20 cellular contexts compared by ENCODE assay signal in the genomic region with DNA sequence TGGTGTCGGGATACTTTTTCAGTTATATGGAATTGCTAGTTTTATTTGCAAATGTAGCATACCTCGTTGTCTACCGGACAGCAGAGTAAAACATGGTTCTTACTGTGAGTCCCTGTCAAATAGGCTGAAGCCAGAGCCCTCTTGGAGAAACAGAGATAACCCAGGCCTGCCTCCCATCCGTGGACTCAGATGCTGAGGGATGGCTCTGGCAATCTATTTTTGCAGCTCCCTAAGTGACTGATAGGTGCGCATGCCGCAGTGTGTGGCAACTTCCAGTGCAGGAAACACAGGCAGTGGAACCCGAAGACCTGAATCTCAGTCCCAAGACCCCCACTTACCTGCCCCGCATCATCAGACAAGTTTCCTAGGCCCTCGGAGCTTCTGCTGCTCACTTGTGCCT. TPM values are rescaled to one million over a fixed set of nuclear protein-coding genes. Genes with fewer than 3 reads are reported as not detected.
A peak's percentile ranks its signal among the peaks of the same experiment; 100 is the strongest.
DNase-seq lines count a peak whose midpoint lies in the region; ATAC-seq and TF ChIP-seq lines count a peak whose summit lies in the region.
"Had no signal": no experiment of that assay in that cellular context is flagged by ENCODE, and none has a peak within 500 bp of the region (broad histone marks: within the 10 kb centered on the region; RNA-seq: fewer than 3 reads in every experiment).

No MANE protein-coding gene starts in this region.

- TF ChIP-seq CTCF in Caco-2 (IDR thresholded peaks at IDR 0.05; ENCODE audit: insufficient read depth in 1 of 2, low read depth in 1 of 2, low read length in 1 of 2, severe bottlenecking in 1 of 2, unreplicated experiment in 1 of 2) (no peak), WERI-Rb-1 (IDR thresholded peaks at IDR 0.05; ENCODE audit: low read depth, low read length) (no peak)

- H3K27ac ChIP-seq in WERI-Rb-1 = peak overlapping the region; percentile 86
- H3K27ac ChIP-seq: 22Rv1, KMS-11 had no signal

- CTCF ChIA-PET in activated CD8-positive, alpha-beta memory T cell treated with anti-CD3 and anti-CD28 coated beads, Interleukin-2, amount 10 ng/mL, durations not matched to agents 7 days and 5 days (lab: Charles Lee) = no interaction called here
- CTCF ChIA-PET in Caco-2 (lab: Charles Lee) = no interaction called here

- peaks cover 45% of the 10 kb centered on the region for H3K4me1 ChIP-seq in Caco-2

- no peaks in the 10 kb centered on the region for H3K27me3 Mint-ChIP-seq in activated CD8-positive, alpha-beta memory T cell treated with anti-CD3 and anti-CD28 coated beads, Interleukin-2, amount 10 ng/mL, durations not matched to agents 7 days and 5 days
- H3K27me3 Mint-ChIP-seq in Caco-2 (ENCODE audit: insufficient read depth, unreplicated experiment) = no peaks in the 10 kb centered on the region

- BruUV-seq in Caco-2 (replicated peaks; lab: Mats Ljungman, UMichigan) = no TSS peak

- no peaks in the 10 kb centered on the region for H3K4me1 Mint-ChIP-seq in activated CD8-positive, alpha-beta memory T cell treated with anti-CD3 and anti-CD28 coated beads, Interleukin-2, amount 10 ng/mL, durations not matched to agents 7 days and 5 days
- peaks cover 22% of the 10 kb centered on the region for H3K4me1 Mint-ChIP-seq in Caco-2 (ENCODE audit: low read depth, unreplicated experiment)

- ATAC-seq in activated CD8-positive, alpha-beta memory T cell treated with anti-CD3 and anti-CD28 coated beads, Interleukin-2, amount 10 ng/mL, durations not matched to agents 7 days and 5 days = no peak
- ATAC-seq in GM19467 (IDR thresholded peaks at IDR 0.05; ENCODE audit: unreplicated experiment) (no peak), HG03025 (IDR thresholded peaks at IDR 0.05; ENCODE audit: low FRiP score, unreplicated experiment) (no peak)
- ATAC-seq: HepG2 had no signal

- no peak overlapping the region for H3K27ac Mint-ChIP-seq in activated CD8-positive, alpha-beta memory T cell treated with anti-CD3 and anti-CD28 coated beads, Interleukin-2, amount 10 ng/mL, durations not matched to agents 7 days and 5 days
- peak overlapping the region; percentile 91 for H3K27ac Mint-ChIP-seq in Caco-2 (ENCODE audit: unreplicated experiment)

- H3K4me3 Mint-ChIP-seq in activated CD8-positive, alpha-beta memory T cell treated with anti-CD3 and anti-CD28 coated beads, Interleukin-2, amount 10 ng/mL, durations not matched to agents 7 days and 5 days = no peak overlapping the region
- no peak overlapping the region for H3K4me3 Mint-ChIP-seq in Caco-2 (ENCODE audit: unreplicated experiment)
- H3K4me3 Mint-ChIP-seq: HFFc6 had no signal

- DNase-seq in activated CD8-positive, alpha-beta memory T cell treated with anti-CD3 and anti-CD28 coated beads, Interleukin-2, amount 10 ng/mL, durations not matched to agents 7 days and 5 days = peak; percentile 8
- DNase-seq in activated CD8-positive, alpha-beta memory T cell treated with anti-CD3 and anti-CD28 coated beads, Interleukin-2, amount 50 U/mL, for 4 hours = no peak
- DNase-seq in Caco-2 (no peak), WERI-Rb-1 (no peak), mesenteric fat pad (ENCODE audit: low spot score) (peak; percentile 72), posterior vena cava (ENCODE audit: low spot score) (no peak)
- DNase-seq: GDM1, HFFc6, NCI-H1417, NCI-H187, NCI-H2107, NCI-H510A, NCI-H748 treated with DMSO at 0.1 percent for 48 hours, SHP77 treated with DMSO at 0.1 percent for 48 hours had no signal

- no peak overlapping the region for H3K4me3 ChIP-seq in Caco-2 (ENCODE audit: low read depth, low read length)
- H3K4me3 ChIP-seq in WERI-Rb-1 (ENCODE audit: low read depth, low read length) = no peak overlapping the region

- intact Hi-C loops in Caco-2 (cut with micrococcal nuclease; ENCODE audit: unreplicated experiment) = no loop called here
- intact Hi-C loops in posterior vena cava (cut with DNase I) = no loop called here

- H3K9me3 ChIP-seq in Caco-2 = no peaks in the 10 kb centered on the region
- H3K9me3 ChIP-seq in WERI-Rb-1 (ENCODE audit: severe bottlenecking) = no peaks in the 10 kb centered on the region

- H3K27me3 ChIP-seq in Caco-2 (replicated peaks; ENCODE audit: control insufficient read depth, insufficient read depth, low read length) (no peaks in the 10 kb centered on the region), WERI-Rb-1 (ENCODE audit: insufficient read depth, low read depth, severe bottlenecking) (no peaks in the 10 kb centered on the region)

- no peaks in the 10 kb centered on the region for H3K9me3 Mint-ChIP-seq in activated CD8-positive, alpha-beta memory T cell treated with anti-CD3 and anti-CD28 coated beads, Interleukin-2, amount 10 ng/mL, durations not matched to agents 7 days and 5 days (ENCODE audit: low read depth)
- H3K9me3 Mint-ChIP-seq in Caco-2 (ENCODE audit: unreplicated experiment) = no peaks in the 10 kb centered on the region
- H3K9me3 Mint-ChIP-seq: HFFc6 had no signal

- no peaks in the 10 kb centered on the region for H3K36me3 Mint-ChIP-seq in activated CD8-positive, alpha-beta memory T cell treated with anti-CD3 and anti-CD28 coated beads, Interleukin-2, amount 10 ng/mL, durations not matched to agents 7 days and 5 days
- peaks cover 5% of the 10 kb centered on the region for H3K36me3 Mint-ChIP-seq in Caco-2 (ENCODE audit: insufficient read depth, unreplicated experiment)

- POLR2A ChIA-PET in Caco-2 (lab: Charles Lee) = no interaction called here

- H3K36me3 ChIP-seq in Caco-2 (ENCODE audit: control insufficient read depth, insufficient read depth, low read length) (peaks cover 2% of the 10 kb centered on the region; the same call in 1 of the 2 replicates), WERI-Rb-1 (no peaks in the 10 kb centered on the region; the same call in 1 of the 2 replicates)

RNA-seq across cellular contexts. Expression of gene STEAP3, which starts 33.6 kb away (rescaled TPM):
- total RNA-seq in activated CD8-positive, alpha-beta memory T cell treated with anti-CD3 and anti-CD28 coated beads, Interleukin-2, amount 10 ng/mL, durations not matched to agents 7 days and 5 days = under 1 TPM; 0.15 to 0.68 TPM
- total RNA-seq in Caco-2 (2022) (20.1 and 20.4 TPM in 2 replicates), mesenteric fat pad (15.2 TPM), posterior vena cava (1 to 10 TPM; 5.7 to 9.3 TPM)
- total RNA-seq: OCI-LY7 had no signal

Comparison
In these comparisons a context has a peak if more than half of its experiments do, and no peak if none do; other contexts are left out.
1. DNase-seq: peak in activated CD8-positive, alpha-beta memory T cell treated with anti-CD3 and anti-CD28 coated beads, Interleukin-2, amount 10 ng/mL, durations not matched to agents 7 days and 5 days (single experiment) and mesenteric fat pad (single experiment); none in activated CD8-positive, alpha-beta memory T cell treated with anti-CD3 and anti-CD28 coated beads, Interleukin-2, amount 50 U/mL, for 4 hours (single experiment), Caco-2 (0 of 2), WERI-Rb-1 (single experiment) and posterior vena cava (single experiment).